Comparison of ENCODE assay signal across 13 cellular contexts in the genomic region with DNA sequence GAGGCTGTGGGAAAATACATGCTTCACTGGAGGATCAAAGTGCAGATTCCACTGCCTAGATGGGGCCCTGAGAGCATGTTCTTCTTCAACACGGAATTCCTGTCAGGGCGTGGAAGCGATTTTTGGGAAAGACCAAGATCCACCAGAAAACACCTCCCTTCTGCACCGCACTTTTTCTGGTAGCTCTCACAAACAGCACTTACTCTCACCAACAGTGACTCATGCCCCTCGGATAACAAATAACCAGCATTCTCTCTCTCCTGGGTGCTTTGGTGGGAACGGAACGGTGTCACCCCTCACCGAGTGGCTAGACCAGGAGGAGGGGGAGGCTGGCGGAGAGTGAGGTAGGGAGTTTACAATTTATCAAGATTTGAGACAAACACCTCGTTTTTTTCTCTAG. TPM values are rescaled to one million over a fixed set of nuclear protein-coding genes. Genes with fewer than 3 reads are reported as not detected.
A peak's percentile ranks its signal among the peaks of the same experiment; 100 is the strongest.
DNase-seq lines count a peak whose midpoint lies in the region; ATAC-seq and TF ChIP-seq lines count a peak whose summit lies in the region.
"Had no signal": no experiment of that assay in that cellular context is flagged by ENCODE, and none has a peak within 500 bp of the region (broad histone marks: within the 10 kb centered on the region; RNA-seq: fewer than 3 reads in every experiment).

No MANE protein-coding gene starts in this region.

- no peak overlapping the region for H2AK9ac ChIP-seq in IMR-90 (replicated peaks; ENCODE audit: low read depth, low read length, poor library complexity)

- no peak overlapping the region for H2BK15ac ChIP-seq in IMR-90 (ENCODE audit: low read depth, low read length)

- no peak overlapping the region for H3K27ac ChIP-seq in IMR-90 (ENCODE audit: insufficient read depth, low read length)
- H3K27ac ChIP-seq in coronary artery: peak overlapping the region in 1 of 2 donors; percentile 79
- H3K27ac ChIP-seq in stomach smooth muscle (ENCODE audit: low read length): peak overlapping the region; percentile 84
- H3K27ac ChIP-seq: vagina had no signal

- intact Hi-C loops in IMR-90 (cut with micrococcal nuclease): no loop called here

- H2AFZ ChIP-seq in IMR-90 (replicated peaks; ENCODE audit: low read length, poor library complexity): no peak overlapping the region

- in situ Hi-C loops in IMR-90 (cut with MboI; ENCODE audit: low sequenced_read_pairs): loop anchor here (10.0 kb wide), 1 partner anchor 61 kb away; no protein-coding TSS in a partner anchor

- POLR2A ChIA-PET in IMR-90 (lab: Charles Lee; ENCODE audit: unreplicated experiment): no interaction called here

- H3K9ac ChIP-seq in IMR-90 (ENCODE audit: low read depth, low read length): no peak overlapping the region
- peak overlapping the region; percentile 29 to 44 for H3K9ac ChIP-seq in stomach smooth muscle (ENCODE audit: low read length in 2 of 2)

- no peak overlapping the region for H4K91ac ChIP-seq in IMR-90 (ENCODE audit: insufficient read depth, low read depth, low read length)

- dilution Hi-C loops in IMR-90 (cut with HindIII; ENCODE audit: low sequenced_read_pairs, unreplicated experiment): no loop called here

- no peak overlapping the region for H3K14ac ChIP-seq in IMR-90 (replicated peaks; ENCODE audit: low read depth, low read length)

- H4K8ac ChIP-seq in IMR-90 (ENCODE audit: low read depth in 2 of 2, low read length in 2 of 2): no peak overlapping the region; a peak in 1 of 4 replicates

- no peaks in the 10 kb centered on the region for H4K20me1 ChIP-seq in IMR-90 (ENCODE audit: insufficient read depth, low read length)

- H2BK20ac ChIP-seq in IMR-90 (ENCODE audit: low read depth, low read length): no peak overlapping the region

- H2AK5ac ChIP-seq in IMR-90 (ENCODE audit: low read depth, low read length): no peak overlapping the region

- 50% methylated on average over 2 of the region's 10 CpGs; no CpG with 5 or more reads in 1 of the 2 experiments for WGBS in IMR-90 (ENCODE audit: extremely low coverage in 2 of 2, insufficient read length in 1 of 2), 2 experiments

- peak; percentile 32 for DNase-seq in IMR-90
- no peak for DNase-seq in coronary artery (ENCODE audit: low spot score)
- peak; percentile 14 for DNase-seq in kidney glomerular epithelial cell (lab: John Stamatoyannopoulos, UW)
- no peak for DNase-seq in activated T-cell treated with anti-CD3 and anti-CD28 coated beads for 4 hours
- no peak for DNase-seq in KG1 (lab: John Stamatoyannopoulos, UW)
- DNase-seq in stimulated activated CD4-positive, alpha-beta T cell treated with anti-CD3 and anti-CD28 coated beads, Interleukin-2, amount 100 ng/mL, for 48 hours: no peak
- DNase-seq in SKM-1 treated with dmso at 0.1 percent for 144 hours (lab: John Stamatoyannopoulos, UW; ENCODE audit: unreplicated experiment): no peak
- DNase-seq: activated naive CD8-positive, alpha-beta T cell treated with anti-CD3 and anti-CD28 coated beads, Interleukin-2, amount 10 ng/mL, durations not matched to agents 7 days and 5 days; NCI-H1417 had no signal

- H3K4ac ChIP-seq in IMR-90 (ENCODE audit: low read depth, low read length): no peak overlapping the region

- H3K4me1 ChIP-seq in IMR-90 (ENCODE audit: control insufficient read depth, insufficient read depth, low read length) (peaks cover 3% of the 10 kb centered on the region; the same call in 1 of the 2 replicates), stomach smooth muscle (ENCODE audit: control insufficient read depth, insufficient read depth, low read length) (peaks cover 47% of the 10 kb centered on the region)

- no TSS peak for BruUV-seq in IMR-90 (replicated peaks; lab: Mats Ljungman, UMichigan)

- no peak overlapping the region for H2BK120ac ChIP-seq in IMR-90 (ENCODE audit: low read depth, low read length)

- no peaks in the 10 kb centered on the region; the same call in 1 of the 2 replicates for H3K9me1 ChIP-seq in IMR-90 (ENCODE audit: insufficient read depth, low read length)

- no peak overlapping the region for H3K56ac ChIP-seq in IMR-90 (ENCODE audit: extremely low read depth, insufficient read depth, low read length)

- H3K18ac ChIP-seq in IMR-90 (ENCODE audit: low read depth, low read length): no peak overlapping the region

- no peak for TF ChIP-seq RAD21 in IMR-90 (IDR thresholded peaks at IDR 0.05; ENCODE audit: low read length)

- no peak overlapping the region for H4K5ac ChIP-seq in IMR-90 (ENCODE audit: low read depth, low read length)

- H3K4me3 ChIP-seq in IMR-90 (ENCODE audit: insufficient read depth, low read depth, low read length): no peak overlapping the region
- H3K4me3 ChIP-seq in coronary artery: peak overlapping the region; percentile 33
- H3K4me3 ChIP-seq in stomach smooth muscle (ENCODE audit: low read length in 2 of 2): peak overlapping the region in 1 of 2 donors; percentile 54
- H3K4me3 ChIP-seq: GM12878, vagina had no signal

- peaks cover 2% of the 10 kb centered on the region for H3K9me3 ChIP-seq in IMR-90 (ENCODE audit: control insufficient read depth, insufficient read depth, low read length)
- no peaks in the 10 kb centered on the region for H3K9me3 ChIP-seq in stomach smooth muscle (ENCODE audit: control insufficient read depth in 2 of 2, low read length in 2 of 2)
- H3K9me3 ChIP-seq: vagina had no signal

- H3K23ac ChIP-seq in IMR-90 (ENCODE audit: low read depth, low read length): no peak overlapping the region

- H3K79me1 ChIP-seq in IMR-90 (ENCODE audit: low read depth in 1 of 2, low read length in 2 of 2): no peaks in the 10 kb centered on the region

- no peak for TF ChIP-seq CTCF in IMR-90 (conservative IDR thresholded peaks at IDR 0.05; ENCODE audit: low read depth, low read length)
- no peak for TF ChIP-seq CTCF in coronary artery (IDR thresholded peaks at IDR 0.05)

- peak; percentile 56 for ATAC-seq in IMR-90 (ENCODE audit: low read depth)
- ATAC-seq: GM12878 had no signal

- H3K27me3 ChIP-seq in IMR-90 (ENCODE audit: control insufficient read depth, insufficient read depth, low read length) (no peaks in the 10 kb centered on the region), stomach smooth muscle (ENCODE audit: control insufficient read depth in 1 of 2, insufficient read depth in 2 of 2, low read length in 2 of 2) (no peaks in the 10 kb centered on the region)
- H3K27me3 ChIP-seq: vagina had no signal

- no peak for TF ChIP-seq POLR2A in IMR-90 (IDR thresholded peaks at IDR 0.05; ENCODE audit: low read depth, low read length)

- H2BK5ac ChIP-seq in IMR-90 (ENCODE audit: low read depth, low read length, poor library complexity, severe bottlenecking): no peak overlapping the region

- peak overlapping the region; percentile 59; the same call in 1 of the 2 replicates for H3K4me2 ChIP-seq in IMR-90 (ENCODE audit: low read depth, low read length)

- H3K36me3 ChIP-seq in IMR-90 (ENCODE audit: control insufficient read depth, insufficient read depth, low read length) (no peaks in the 10 kb centered on the region), stomach smooth muscle (ENCODE audit: control insufficient read depth in 2 of 2, insufficient read depth in 2 of 2, low read length in 2 of 2) (no peaks in the 10 kb centered on the region)
- H3K36me3 ChIP-seq: vagina had no signal

- CTCF ChIA-PET in IMR-90 (lab: Yijun Ruan, JAX): no interaction called here

TF ChIP-seq in IMR-90, 13 proteins besides CTCF, POLR2A, EP300 and RAD21:
- no peak for TF ChIP-seq CHD1 (IDR thresholded peaks at IDR 0.05; ENCODE audit: low read depth, low read length)
- no peak for TF ChIP-seq RCOR1 (IDR thresholded peaks at IDR 0.05; ENCODE audit: insufficient replicate concordance, low read length)
- no peak for TF ChIP-seq BHLHE40 (IDR thresholded peaks at IDR 0.05; ENCODE audit: low read depth, low read length)
- no peak for TF ChIP-seq FOS (IDR thresholded peaks at IDR 0.05; ENCODE audit: low read depth, low read length)
- TF ChIP-seq SMC3 (IDR thresholded peaks at IDR 0.05; ENCODE audit: low read depth, low read length): no peak
- no peak for TF ChIP-seq CEBPB (IDR thresholded peaks at IDR 0.05; ENCODE audit: low read depth, low read length)
- TF ChIP-seq MXI1 (IDR thresholded peaks at IDR 0.05; ENCODE audit: borderline replicate concordance, low read depth, low read length): no peak
- no peak for TF ChIP-seq RFX5 (IDR thresholded peaks at IDR 0.05; ENCODE audit: low read depth, low read length)
- TF ChIP-seq NFE2L2 (IDR thresholded peaks at IDR 0.05; ENCODE audit: low read depth, low read length): no peak
- TF ChIP-seq, protein P1, sequence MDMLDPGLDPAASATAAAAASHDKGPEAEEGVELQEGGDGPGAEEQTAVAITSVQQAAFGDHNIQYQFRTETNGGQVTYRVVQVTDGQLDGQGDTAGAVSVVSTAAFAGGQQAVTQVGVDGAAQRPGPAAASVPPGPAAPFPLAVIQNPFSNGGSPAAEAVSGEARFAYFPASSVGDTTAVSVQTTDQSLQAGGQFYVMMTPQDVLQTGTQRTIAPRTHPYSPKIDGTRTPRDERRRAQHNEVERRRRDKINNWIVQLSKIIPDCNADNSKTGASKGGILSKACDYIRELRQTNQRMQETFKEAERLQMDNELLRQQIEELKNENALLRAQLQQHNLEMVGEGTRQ (IDR thresholded peaks at IDR 0.05; ENCODE audit: low read depth, low read length): no peak
- TF ChIP-seq, protein P2, sequence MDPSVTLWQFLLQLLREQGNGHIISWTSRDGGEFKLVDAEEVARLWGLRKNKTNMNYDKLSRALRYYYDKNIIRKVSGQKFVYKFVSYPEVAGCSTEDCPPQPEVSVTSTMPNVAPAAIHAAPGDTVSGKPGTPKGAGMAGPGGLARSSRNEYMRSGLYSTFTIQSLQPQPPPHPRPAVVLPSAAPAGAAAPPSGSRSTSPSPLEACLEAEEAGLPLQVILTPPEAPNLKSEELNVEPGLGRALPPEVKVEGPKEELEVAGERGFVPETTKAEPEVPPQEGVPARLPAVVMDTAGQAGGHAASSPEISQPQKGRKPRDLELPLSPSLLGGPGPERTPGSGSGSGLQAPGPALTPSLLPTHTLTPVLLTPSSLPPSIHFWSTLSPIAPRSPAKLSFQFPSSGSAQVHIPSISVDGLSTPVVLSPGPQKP (IDR thresholded peaks at IDR 0.05; ENCODE audit: borderline replicate concordance, low read depth, low read length): no peak
- no peak for TF ChIP-seq MAFK (IDR thresholded peaks at IDR 0.05; ENCODE audit: low read depth, low read length)
- no peak for TF ChIP-seq MAZ (IDR thresholded peaks at IDR 0.05; ENCODE audit: borderline replicate concordance, low read depth, low read length)

RNA-seq across cellular contexts. Expression of a gene that starts 40.1 kb away (rescaled TPM):
- under 0.01 TPM in 1 of 2 replicates, not detected in the other for total RNA-seq in IMR-90 (2012; rRNA removed)
- polyA plus RNA-seq in IMR-90 (2012; rRNA removed): 0.02 TPM in 1 of 2 replicates, not detected in the other
- polyA plus RNA-seq in IMR-90 (2012; cell fraction: cytosol; rRNA removed): 0.01 TPM in 1 of 2 replicates, not detected in the other
- polyA plus RNA-seq in IMR-90 (2012; cell fraction: nucleus; rRNA removed; ENCODE audit: low replicate concordance): 0.01 TPM in 1 of 2 replicates, not detected in the other
- total RNA-seq: activated naive CD8-positive, alpha-beta T cell treated with anti-CD3 and anti-CD28 coated beads, Interleukin-2, amount 10 ng/mL, durations not matched to agents 7 days and 5 days; endothelial cell of umbilical vein had no signal
- polyA plus RNA-seq: endothelial cell of umbilical vein had no signal

Comparison
In these comparisons a context has a peak if more than half of its experiments do, and no peak if none do; other contexts are left out.
1. DNase-seq: peak in IMR-90 (single experiment) and kidney glomerular epithelial cell (single experiment); none in coronary artery (single experiment), activated T-cell treated with anti-CD3 and anti-CD28 coated beads for 4 hours (single experiment), KG1 (single experiment), stimulated activated CD4-positive, alpha-beta T cell treated with anti-CD3 and anti-CD28 coated beads, Interleukin-2, amount 100 ng/mL, for 48 hours (0 of 2) and SKM-1 treated with dmso at 0.1 percent for 144 hours (single experiment).